ENCODE assay signal across 11 cellular contexts in the genomic region with DNA sequence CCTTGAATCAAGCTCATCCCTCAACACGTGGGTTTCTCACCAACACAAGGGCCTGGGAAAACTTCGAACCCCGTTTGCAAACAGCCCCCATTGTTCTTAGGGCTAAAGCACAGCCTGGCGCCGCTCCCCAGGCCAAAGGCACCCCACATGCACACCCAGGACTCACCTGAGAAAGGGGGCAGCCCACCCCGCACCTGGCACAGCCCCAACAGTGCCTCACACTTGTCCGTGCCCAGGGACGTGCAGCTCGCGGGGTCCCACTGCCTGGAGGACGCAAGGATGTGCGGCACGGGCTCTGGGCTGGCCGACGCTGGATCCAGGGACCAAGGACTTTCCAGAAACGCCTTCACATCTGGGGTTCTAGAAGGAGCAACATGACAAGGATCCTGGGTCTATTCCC. TPM values are rescaled to one million over a fixed set of nuclear protein-coding genes. Genes with fewer than 3 reads are reported as not detected.
"Had no signal": no experiment of that assay in that cellular context is flagged by ENCODE, and none has a peak within 500 bp of the region (broad histone marks: within the 10 kb centered on the region; RNA-seq: fewer than 3 reads in every experiment).

No MANE protein-coding gene starts in this region.

- H3K4me1 ChIP-seq: HAP-1 had no signal

- H3K9me3 ChIP-seq: HAP-1 had no signal

- H3K27ac Mint-ChIP-seq: GM23338, H9, HFFc6 had no signal

- FAIRE-seq: H1, H54 had no signal

- H3K27ac ChIP-seq: GM23248 had no signal

- H3K4me3 ChIP-seq: GM23248, GM23338, HAP-1 had no signal

- H3K9me3 Mint-ChIP-seq: GM23338, H9, HFFc6 had no signal

- H3K4me1 Mint-ChIP-seq: GM23338 had no signal

- H3K9ac ChIP-seq: GM23248 had no signal

- H3K4me3 Mint-ChIP-seq: GM23338, H9, HFFc6 had no signal

- H3K4me2 ChIP-seq: GM23338 had no signal

- H3K36me3 ChIP-seq: HAP-1 had no signal

- DNase-seq: GM23248, GOT3, H7, H9, HCEC 1CT, HFFc6 had no signal

- H2AFZ ChIP-seq: GM23248, GM23338 had no signal

RNA-seq across cellular contexts. Expression of a gene that starts 2.8 kb away (rescaled TPM):
- total RNA-seq: GM23248, H1, H4, H7, H9, HFFc6 had no signal
- polyA plus RNA-seq: GM23248, GM23338 had no signal

RNA-seq across cellular contexts. Expression of a gene that starts 5.5 kb away (rescaled TPM):
- total RNA-seq: GM23248, H4, HFFc6 had no signal
- polyA plus RNA-seq: GM23248 had no signal

RNA-seq across cellular contexts. Expression of a gene that starts 33.3 kb away (rescaled TPM):
- total RNA-seq: GM23248, GM23338, H4, H7, HFFc6 had no signal
- polyA plus RNA-seq: GM23248, GM23338 had no signal

RNA-seq across cellular contexts. Expression of a gene that starts 57.1 kb away (rescaled TPM):
- total RNA-seq: GM23248, GM23338, H4, H7, H9, HFFc6 had no signal
- polyA plus RNA-seq: GM23248, GM23338 had no signal
